ENCODE assay signal across 17 cellular contexts in genomic region chr20:61759286-61760065, GRCh38.
"Had no signal": no experiment of that assay in that cellular context is flagged by ENCODE, and none has a peak within 500 bp of the region (broad histone marks: within the 10 kb centered on the region; RNA-seq: fewer than 3 reads in every experiment).

No MANE protein-coding gene starts in this region.

- H3K27me3 Mint-ChIP-seq: activated CD8-positive, alpha-beta memory T cell treated with anti-CD3 and anti-CD28 coated beads, Interleukin-2, amount 10 ng/mL, durations not matched to agents 7 days and 5 days had no signal

- H3K9me3 ChIP-seq: prostate gland, SK-N-SH, stomach, tibial artery, uterus had no signal

- H3K4me3 ChIP-seq: prostate gland, stomach, tibial artery, uterus had no signal

- H3K27ac Mint-ChIP-seq: activated CD4-positive, alpha-beta T cell treated with anti-CD3 and anti-CD28 coated beads for 36 hours; activated CD8-positive, alpha-beta memory T cell treated with anti-CD3 and anti-CD28 coated beads, Interleukin-2, amount 10 ng/mL, durations not matched to agents 7 days and 5 days; activated naive CD4-positive, alpha-beta T cell treated with anti-CD3 and anti-CD28 coated beads, Interleukin-2, amount 50 U/mL, for 24 hours; nephron; T-helper 2 cell treated with Interferon-gamma antibody and Interleukin-4, amounts not matched to agents 5 μg/mL and 100 μg/mL, for 36 hours; WTC11 had no signal

- H3K4me1 Mint-ChIP-seq: activated CD4-positive, alpha-beta T cell treated with anti-CD3 and anti-CD28 coated beads for 36 hours; activated CD8-positive, alpha-beta memory T cell treated with anti-CD3 and anti-CD28 coated beads, Interleukin-2, amount 10 ng/mL, durations not matched to agents 7 days and 5 days; activated naive CD4-positive, alpha-beta T cell treated with anti-CD3 and anti-CD28 coated beads, Interleukin-2, amount 50 U/mL, for 24 hours; nephron had no signal

- H3K4me1 ChIP-seq: prostate gland, stomach, tibial artery, uterus had no signal

- H3K36me3 Mint-ChIP-seq: activated CD8-positive, alpha-beta memory T cell treated with anti-CD3 and anti-CD28 coated beads, Interleukin-2, amount 10 ng/mL, durations not matched to agents 7 days and 5 days; activated naive CD4-positive, alpha-beta T cell treated with anti-CD3 and anti-CD28 coated beads, Interleukin-2, amount 50 U/mL, for 24 hours; WTC11 had no signal

- H3K4me3 Mint-ChIP-seq: activated CD4-positive, alpha-beta T cell treated with anti-CD3 and anti-CD28 coated beads for 36 hours; activated CD8-positive, alpha-beta memory T cell treated with anti-CD3 and anti-CD28 coated beads, Interleukin-2, amount 10 ng/mL, durations not matched to agents 7 days and 5 days; activated naive CD4-positive, alpha-beta T cell treated with anti-CD3 and anti-CD28 coated beads, Interleukin-2, amount 50 U/mL, for 24 hours; nephron; T-helper 2 cell treated with Interferon-gamma antibody and Interleukin-4, amounts not matched to agents 5 μg/mL and 100 μg/mL, for 36 hours; WTC11 had no signal

- H3K27me3 ChIP-seq: uterus had no signal

- H3K27ac ChIP-seq: prostate gland, stomach, tibial artery, uterus had no signal

- H3K9me3 Mint-ChIP-seq: activated naive CD4-positive, alpha-beta T cell treated with anti-CD3 and anti-CD28 coated beads, Interleukin-2, amount 50 U/mL, for 24 hours; nephron; T-helper 2 cell treated with Interferon-gamma antibody and Interleukin-4, amounts not matched to agents 5 μg/mL and 100 μg/mL, for 36 hours; WTC11 had no signal

- H3K36me3 ChIP-seq: prostate gland, stomach, tibial artery, uterus had no signal

- ATAC-seq: activated CD4-positive, alpha-beta T cell treated with anti-CD3 and anti-CD28 coated beads for 36 hours; activated CD8-positive, alpha-beta memory T cell treated with anti-CD3 and anti-CD28 coated beads, Interleukin-2, amount 10 ng/mL, durations not matched to agents 7 days and 5 days; right cardiac atrium; WTC11 had no signal

- DNase-seq: activated CD4-positive, alpha-beta T cell treated with anti-CD3 and anti-CD28 coated beads for 36 hours; activated CD4-positive, alpha-beta T cell treated with anti-CD3 and anti-CD28 coated beads, Interleukin-2, amount 50 U/mL, for 48 hours; activated CD8-positive, alpha-beta memory T cell treated with anti-CD3 and anti-CD28 coated beads, Interleukin-2, amount 10 ng/mL, durations not matched to agents 7 days and 5 days; activated T-cell treated with anti-CD3 and anti-CD28 coated beads, Interleukin-2, amount 50 U/mL, for 1 hour; foreskin fibroblast; right cardiac atrium; SK-N-SH; small intestine; stimulated activated CD4-positive, alpha-beta T cell treated with anti-CD3 and anti-CD28 coated beads, Interleukin-4, amount 100 ng/mL, for 1 hour; stomach; uterus had no signal
